ENCODE assay signal across 1 cellular context in the genomic region with DNA sequence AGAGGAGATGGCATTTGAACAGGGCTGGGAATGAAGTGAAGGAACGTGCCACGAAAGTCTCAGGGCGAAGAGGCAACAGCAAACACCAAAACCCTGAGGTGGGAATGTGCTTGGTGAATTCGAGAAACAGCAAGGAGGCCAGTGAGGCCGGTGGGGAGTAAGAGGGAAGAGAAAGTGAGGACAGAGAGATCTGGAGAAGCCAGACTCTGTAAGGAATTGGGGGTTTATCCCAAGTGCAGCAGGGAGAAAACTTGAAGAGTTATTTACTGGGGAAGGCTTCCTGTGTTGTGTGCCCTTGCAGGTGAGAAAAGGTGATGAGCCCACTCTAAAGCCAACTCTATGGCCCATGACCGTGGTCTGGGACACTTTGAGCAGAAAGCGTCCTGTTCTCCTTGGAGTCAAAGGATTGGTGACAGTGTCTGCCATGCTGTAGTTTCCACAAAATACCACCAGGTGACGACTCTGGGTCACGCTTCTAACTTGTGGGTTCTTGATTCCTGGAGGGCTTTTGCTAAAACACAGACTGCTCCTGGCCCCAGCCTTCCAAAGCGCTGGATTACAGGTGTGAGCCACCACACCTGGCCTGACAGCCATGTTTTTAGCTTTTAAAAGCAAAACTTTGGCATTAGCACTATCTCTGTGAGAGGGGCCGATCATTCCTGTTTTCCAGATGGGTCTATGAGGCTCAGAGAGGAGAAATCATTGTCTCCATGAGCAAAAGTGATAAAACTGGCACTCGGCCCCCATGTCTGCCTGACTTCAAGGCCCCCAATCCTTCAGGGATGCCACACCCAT.
TF ChIP-seq lines count a peak whose summit lies in the region.

No MANE protein-coding gene starts in this region.

TF ChIP-seq in K562, 482 proteins besides CTCF, POLR2A, EP300 and RAD21 (continued from another document):
- TF ChIP-seq, protein P1, sequence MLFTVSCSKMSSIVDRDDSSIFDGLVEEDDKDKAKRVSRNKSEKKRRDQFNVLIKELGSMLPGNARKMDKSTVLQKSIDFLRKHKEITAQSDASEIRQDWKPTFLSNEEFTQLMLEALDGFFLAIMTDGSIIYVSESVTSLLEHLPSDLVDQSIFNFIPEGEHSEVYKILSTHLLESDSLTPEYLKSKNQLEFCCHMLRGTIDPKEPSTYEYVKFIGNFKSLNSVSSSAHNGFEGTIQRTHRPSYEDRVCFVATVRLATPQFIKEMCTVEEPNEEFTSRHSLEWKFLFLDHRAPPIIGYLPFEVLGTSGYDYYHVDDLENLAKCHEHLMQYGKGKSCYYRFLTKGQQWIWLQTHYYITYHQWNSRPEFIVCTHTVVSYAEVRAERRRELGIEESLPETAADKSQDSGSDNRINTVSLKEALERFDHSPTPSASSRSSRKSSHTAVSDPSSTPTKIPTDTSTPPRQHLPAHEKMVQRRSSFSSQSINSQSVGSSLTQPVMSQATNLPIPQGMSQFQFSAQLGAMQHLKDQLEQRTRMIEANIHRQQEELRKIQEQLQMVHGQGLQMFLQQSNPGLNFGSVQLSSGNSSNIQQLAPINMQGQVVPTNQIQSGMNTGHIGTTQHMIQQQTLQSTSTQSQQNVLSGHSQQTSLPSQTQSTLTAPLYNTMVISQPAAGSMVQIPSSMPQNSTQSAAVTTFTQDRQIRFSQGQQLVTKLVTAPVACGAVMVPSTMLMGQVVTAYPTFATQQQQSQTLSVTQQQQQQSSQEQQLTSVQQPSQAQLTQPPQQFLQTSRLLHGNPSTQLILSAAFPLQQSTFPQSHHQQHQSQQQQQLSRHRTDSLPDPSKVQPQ (CRISPR knock-in tag; IDR thresholded peaks at IDR 0.05; ENCODE audit: borderline replicate concordance) = no peak
- no peak for TF ChIP-seq CXXC5 (CRISPR knock-in tag; IDR thresholded peaks at IDR 0.05)
- TF ChIP-seq NFYB (IDR thresholded peaks at IDR 0.05; ENCODE audit: extremely low read depth, insufficient read length) = no peak
- peak; percentile 78; the same call in 1 of the 2 replicates for TF ChIP-seq STAG1 (CRISPR knock-in tag; IDR thresholded peaks at IDR 0.05; ENCODE audit: borderline replicate concordance)
